In genomic region chr4:165248904-165249303, GRCh38 we compare ENCODE assay signal across 8 cellular contexts. TPM values are rescaled to one million over a fixed set of nuclear protein-coding genes. Genes with fewer than 3 reads are reported as not detected.
DNase-seq lines count a peak whose midpoint lies in the region; ATAC-seq, FAIRE-seq and TF ChIP-seq lines count a peak whose summit lies in the region.
"Not testable (repeated sequence)": the region's sequence is repeated elsewhere in the genome, so short reads cannot be mapped to it uniquely, and the experiment has no call there.

No MANE protein-coding gene starts in this region.

- not testable (repeated sequence) for H2AFZ ChIP-seq in GM23248; keratinocyte (ENCODE audit: control insufficient read depth, low read length)

- H3F3A ChIP-seq in GM23248 (ENCODE audit: insufficient read depth) = not testable (repeated sequence)

- intact Hi-C loops in upper lobe of right lung (cut with DNase I) = not testable (repeated sequence)

- peak overlapping the region; percentile 45 for H3K27ac Mint-ChIP-seq in activated T-cell treated with anti-CD3 and anti-CD28 coated beads, Interleukin-2, amount 50 U/mL, for 24 hours
- peak overlapping the region; percentile 61 for H3K27ac Mint-ChIP-seq in activated naive CD8-positive, alpha-beta T cell treated with anti-CD3 and anti-CD28 coated beads for 36 hours

- WGBS in GM23248 (ENCODE audit: low coverage in 1 of 2, low lambda C conversion rate in 2 of 2, missing lambda C conversion rate in 2 of 2), 2 experiments = 100% methylated on average over 1 of the region's 1 CpG

- H3K4me2 ChIP-seq in GM23248 (ENCODE audit: unreplicated experiment); keratinocyte (ENCODE audit: control insufficient read depth, extremely low read depth, insufficient read depth, low read depth, low read length): not testable (repeated sequence)

- not testable (repeated sequence) for H3K36me3 ChIP-seq in GM23248 (ENCODE audit: low read depth); RWPE2 (ENCODE audit: low read depth); keratinocyte (ENCODE audit: control insufficient read depth in 2 of 2, extremely low read depth in 1 of 2, insufficient read depth in 2 of 2, low read length in 2 of 2); upper lobe of right lung

- H3K9me2 ChIP-seq in GM23248 (ENCODE audit: insufficient read depth) = not testable (repeated sequence)

- peak; percentile 78 for FAIRE-seq in keratinocyte (lab: Jason Lieb, UNC)

- not testable (repeated sequence) for H3K4me1 ChIP-seq in GM23248 (ENCODE audit: insufficient read depth); RWPE2 (ENCODE audit: insufficient read depth, poor library complexity, severe bottlenecking); keratinocyte (ENCODE audit: control insufficient read depth, extremely low read depth, insufficient read depth, low read length)
- H3K4me1 ChIP-seq in upper lobe of right lung = peaks cover 10% of the 10 kb centered on the region

- H3K4me3 Mint-ChIP-seq in activated T-cell treated with anti-CD3 and anti-CD28 coated beads, Interleukin-2, amount 50 U/mL, for 24 hours; activated naive CD8-positive, alpha-beta T cell treated with anti-CD3 and anti-CD28 coated beads for 36 hours: not testable (repeated sequence)

- not testable (repeated sequence) for H3K9me3 ChIP-seq in GM23248 (ENCODE audit: low read depth); RWPE2 (ENCODE audit: severe bottlenecking); keratinocyte (ENCODE audit: control insufficient read depth, low read depth, low read length); upper lobe of right lung

- H3K9me3 Mint-ChIP-seq in activated T-cell treated with anti-CD3 and anti-CD28 coated beads, Interleukin-2, amount 50 U/mL, for 24 hours; activated naive CD8-positive, alpha-beta T cell treated with anti-CD3 and anti-CD28 coated beads for 36 hours: not testable (repeated sequence)

- peaks cover 25% of the 10 kb centered on the region for H3K36me3 Mint-ChIP-seq in activated T-cell treated with anti-CD3 and anti-CD28 coated beads, Interleukin-2, amount 50 U/mL, for 24 hours (ENCODE audit: low read depth)
- peaks cover 25% of the 10 kb centered on the region for H3K36me3 Mint-ChIP-seq in activated naive CD8-positive, alpha-beta T cell treated with anti-CD3 and anti-CD28 coated beads for 36 hours

- not testable (repeated sequence) for H3K79me2 ChIP-seq in GM23248 (ENCODE audit: insufficient read depth); keratinocyte (ENCODE audit: control insufficient read depth, insufficient read depth, low read length)

- H3K4me3 ChIP-seq in GM23248; RWPE2 (ENCODE audit: severe bottlenecking); keratinocyte (ENCODE audit: control insufficient read depth in 2 of 3, extremely low read depth in 1 of 3, insufficient read depth in 2 of 3, low read depth in 1 of 3, low read length in 3 of 3); upper lobe of right lung: not testable (repeated sequence)

- not testable (repeated sequence) for TF ChIP-seq CTCF in RWPE2 (IDR thresholded peaks at IDR 0.05; ENCODE audit: poor library complexity, severe bottlenecking); keratinocyte (optimal IDR thresholded peaks at IDR 0.05 in 1 of 3, IDR thresholded peaks at IDR 0.05 in 1 of 3, conservative IDR thresholded peaks at IDR 0.05 in 1 of 3; ENCODE audit: extremely low read depth in 1 of 3, insufficient read depth in 2 of 3, low read length in 3 of 3); upper lobe of right lung (IDR thresholded peaks at IDR 0.05)

- H4K20me1 ChIP-seq in GM23248 (ENCODE audit: insufficient read depth); keratinocyte (ENCODE audit: control insufficient read depth, extremely low read depth, insufficient read depth, low read length): not testable (repeated sequence)

- not testable (repeated sequence) for H3K4me1 Mint-ChIP-seq in activated T-cell treated with anti-CD3 and anti-CD28 coated beads, Interleukin-2, amount 50 U/mL, for 24 hours (ENCODE audit: low read depth)
- peaks cover 12% of the 10 kb centered on the region for H3K4me1 Mint-ChIP-seq in activated naive CD8-positive, alpha-beta T cell treated with anti-CD3 and anti-CD28 coated beads for 36 hours

- H3K27me3 ChIP-seq in GM23248 (replicated peaks; ENCODE audit: insufficient read depth); RWPE2 (ENCODE audit: insufficient read depth, poor library complexity, severe bottlenecking); keratinocyte (ENCODE audit: control insufficient read depth, extremely low read depth, insufficient read depth, low read length); upper lobe of right lung: not testable (repeated sequence)

- not testable (repeated sequence) for H3K27me3 Mint-ChIP-seq in activated T-cell treated with anti-CD3 and anti-CD28 coated beads, Interleukin-2, amount 50 U/mL, for 24 hours; activated naive CD8-positive, alpha-beta T cell treated with anti-CD3 and anti-CD28 coated beads for 36 hours

- dilution Hi-C loops in keratinocyte (cut with MboI; ENCODE audit: extremely low pct_ligation_motif_present, low sequenced_read_pairs) = not testable (repeated sequence)

- in situ Hi-C loops in GM23248 (cut with MboI) = not testable (repeated sequence)

- DNase-seq in GM23248 (peak; percentile 37), dermis blood vessel endothelial cell (peak; percentile 36)
- not testable (repeated sequence) for DNase-seq in RWPE2 (ENCODE audit: low spot score); activated T-cell treated with anti-CD3 and anti-CD28 coated beads, Interleukin-2, amount 50 U/mL, for 24 hours; keratinocyte (ENCODE audit: low read depth, low spot score); upper lobe of right lung
- peak; percentile 7 for DNase-seq in activated naive CD8-positive, alpha-beta T cell treated with anti-CD3 and anti-CD28 coated beads for 36 hours
- peak in 2 of 3 donors; percentile 5 to 15 for DNase-seq in stimulated activated CD4-positive, alpha-beta T cell treated with anti-CD3 and anti-CD28 coated beads, Interleukin-12 subunit alpha, Interleukin-12 subunit beta, amount 100 ng/mL, for 48 hours (ENCODE audit: low read depth in 2 of 3, low spot score in 1 of 3)

- H3K9me1 ChIP-seq in keratinocyte (ENCODE audit: control insufficient read depth, extremely low read depth, insufficient read depth, low read length) = not testable (repeated sequence)

- not testable (repeated sequence) for H3K27ac ChIP-seq in GM23248; keratinocyte (ENCODE audit: control insufficient read depth, insufficient read depth, low read length); upper lobe of right lung
- peak overlapping the region; percentile 20 for H3K27ac ChIP-seq in RWPE2 (ENCODE audit: poor library complexity, severe bottlenecking)

- not testable (repeated sequence) for H3K9ac ChIP-seq in GM23248; keratinocyte (ENCODE audit: control insufficient read depth, extremely low read depth, insufficient read depth, low read length)

- peak; percentile 95 for ATAC-seq in RWPE2 (ENCODE audit: low read depth)
- peak; percentile 46 for ATAC-seq in upper lobe of right lung

RNA-seq across cellular contexts. Expression of gene KLHL2, which starts 41.5 kb away (rescaled TPM):
- total RNA-seq in GM23248 (2014; rRNA removed; shearing (Covaris generic)) = 14.8 and 20.2 TPM in 2 replicates
- polyA plus RNA-seq in GM23248 (2016; fragmentation: Nextera tagmentation; extraction: Ambion mirVana) (10.9 and 11.0 TPM in 2 replicates), keratinocyte (10.2 to 18.5 TPM (median 10.7 TPM) in 3 replicates)
- 10 to 100 TPM; 23.7 to 28.0 TPM for total RNA-seq in activated naive CD8-positive, alpha-beta T cell treated with anti-CD3 and anti-CD28 coated beads for 36 hours
- total RNA-seq in dermis blood vessel endothelial cell (35.6 and 45.3 TPM in 2 replicates), upper lobe of right lung (44.3 TPM)
- 25.5 TPM for polyA plus RNA-seq in keratinocyte (2011; ENCODE audit: low read depth)
- 9.3 and 15.5 TPM in 2 replicates for polyA plus RNA-seq in keratinocyte (2011; cell fraction: cytosol; rRNA removed)
- 14.0 and 18.0 TPM in 2 replicates for polyA plus RNA-seq in keratinocyte (2011; cell fraction: nucleus; rRNA removed)
- polyA plus RNA-seq in keratinocyte (2012; ENCODE audit: low replicate concordance) = 10.0 and 15.7 TPM in 2 replicates
- polyA minus RNA-seq in keratinocyte = 2.8 to 13.3 TPM (median 8.2 TPM) in 3 replicates
- 5.4 TPM for polyA minus RNA-seq in keratinocyte (2011; cell fraction: cytosol; rRNA and poly(A)+ RNA removed)
- polyA minus RNA-seq in keratinocyte (2011; cell fraction: nucleus; rRNA and poly(A)+ RNA removed) = 3.4 and 9.7 TPM in 2 replicates
